8 cellular contexts compared by ENCODE assay signal in genomic region chr4:1248262-1249147, GRCh38. TPM values are rescaled to one million over a fixed set of nuclear protein-coding genes. Genes with fewer than 3 reads are reported as not detected.
DNase-seq lines count a peak whose midpoint lies in the region; ATAC-seq and TF ChIP-seq lines count a peak whose summit lies in the region.

CTBP1 (minus strand) TSS chr4:1249130; CDS start chr4:1241331, 7,799 bp downstream.

- peaks cover 40% of the 10 kb centered on the region for H3K79me2 ChIP-seq in KMS-11 (ENCODE audit: insufficient read depth, low read depth)

- no peaks in the 10 kb centered on the region for H3K9me3 ChIP-seq in stomach smooth muscle (ENCODE audit: control insufficient read depth in 2 of 2, low read length in 2 of 2)

- peak within 1 kb of the TSS; percentile 33 for H3K4me3 ChIP-seq in KMS-11 (IDR thresholded peaks at IDR 0.05; ENCODE audit: insufficient read depth, low read depth, low read length)
- H3K4me3 ChIP-seq in fibroblast of villous mesenchyme (ENCODE audit: low read depth, low read length) = peak within 1 kb of the TSS; percentile 75
- H3K4me3 ChIP-seq in stomach smooth muscle (ENCODE audit: low read length in 2 of 2) = peak within 1 kb of the TSS; percentile 80 to 84

- H3K27me3 ChIP-seq in KMS-11 (ENCODE audit: insufficient read depth, low read depth) = no peaks in the 10 kb centered on the region
- H3K27me3 ChIP-seq in stomach smooth muscle (ENCODE audit: control insufficient read depth in 1 of 2, insufficient read depth in 2 of 2, low read length in 2 of 2) = no peaks in the 10 kb centered on the region

- H4K20me1 ChIP-seq in KMS-11 (ENCODE audit: insufficient read depth) = no peaks in the 10 kb centered on the region

- ATAC-seq in GM21786 (IDR thresholded peaks at IDR 0.05; ENCODE audit: unreplicated experiment) = peak; percentile 23

- peaks cover 33% of the 10 kb centered on the region for H3K36me3 Mint-ChIP-seq in neural crest cell (ENCODE audit: low read depth)

- H3K36me3 ChIP-seq in KMS-11 (ENCODE audit: insufficient read depth) (no peaks in the 10 kb centered on the region), stomach smooth muscle (ENCODE audit: control insufficient read depth in 2 of 2, insufficient read depth in 2 of 2, low read length in 2 of 2) (peaks cover 0 to 3% of the 10 kb centered on the region in 2 donors)

- CTCF ChIA-PET in RWPE1 (lab: Yijun Ruan, JAX) = no interaction called here

- TF ChIP-seq CTCF in KMS-11 (conservative IDR thresholded peaks at IDR 0.05; ENCODE audit: low read depth, low read length) = no peak
- no peak for TF ChIP-seq CTCF in RWPE1 (conservative IDR thresholded peaks at IDR 0.05; ENCODE audit: low read depth)
- no peak for TF ChIP-seq CTCF in fibroblast of villous mesenchyme (IDR thresholded peaks at IDR 0.05; ENCODE audit: insufficient read depth, low read depth, low read length)
- TF ChIP-seq CTCF in neural crest cell (conservative IDR thresholded peaks at IDR 0.05) = no peak

- H3K4me1 ChIP-seq in KMS-11 (ENCODE audit: low read depth, poor library complexity, severe bottlenecking) = no peaks in the 10 kb centered on the region
- peaks cover 66% of the 10 kb centered on the region for H3K4me1 ChIP-seq in stomach smooth muscle (ENCODE audit: control insufficient read depth, insufficient read depth, low read length)

- H3K9ac ChIP-seq in KMS-11 (peak within 1 kb of the TSS; percentile 97), stomach smooth muscle (ENCODE audit: low read length in 2 of 2) (peak within 1 kb of the TSS; percentile 85 to 89)

- H3K4me2 ChIP-seq in KMS-11 = peak within 1 kb of the TSS; percentile 51

- POLR2A ChIA-PET in RWPE1 (lab: Yijun Ruan, JAX; ENCODE audit: low non-redundant PET) = interaction anchor here (0.6 to 1.8 kb wide), 2 partner anchors 57 to 98 kb away, joined by 3 to 7 read pairs; partner anchors contain the start of gene UVSSA

- peak within 1 kb of the TSS; percentile 73 for H2AFZ ChIP-seq in KMS-11 (ENCODE audit: low read depth)

- DNase-seq in ELF-1 (ENCODE audit: low read depth, low spot score) (peak; percentile 66), RWPE1 (ENCODE audit: low spot score) (peak; percentile 92), fibroblast of villous mesenchyme (ENCODE audit: low read depth) (peak; percentile 77), neural crest cell (ENCODE audit: low read depth, low spot score) (peak; percentile 73)
- peak; percentile 94 for DNase-seq in activated effector memory CD4-positive, alpha-beta T cell treated with anti-CD3 and anti-CD28 coated beads, Interleukin-2, amount 50 U/mL, for 16 hours

- H3K27ac ChIP-seq in KMS-11 = peak within 1 kb of the TSS; percentile 90
- peak within 1 kb of the TSS; percentile 97 for H3K27ac ChIP-seq in RWPE1
- H3K27ac ChIP-seq in stomach smooth muscle (ENCODE audit: low read length) = peak within 1 kb of the TSS; percentile 89

- no peak within 1 kb of the TSS for H3K27ac Mint-ChIP-seq in neural crest cell (ENCODE audit: unreplicated experiment)

- no peaks in the 10 kb centered on the region for H3K27me3 Mint-ChIP-seq in neural crest cell (ENCODE audit: low read depth)

- H3K4me3 Mint-ChIP-seq in neural crest cell = peak within 1 kb of the TSS; percentile 88

- peaks cover 28% of the 10 kb centered on the region for H3K4me1 Mint-ChIP-seq in neural crest cell

- peaks cover 7% of the 10 kb centered on the region for H3K9me3 Mint-ChIP-seq in neural crest cell

RNA-seq across cellular contexts. Expression of gene CTBP1, which starts in this region (rescaled TPM):
- total RNA-seq in fibroblast of villous mesenchyme (235 and 314 TPM in 2 replicates), neural crest cell (218 and 219 TPM in 2 replicates)

Comparison
In these comparisons a context has a peak if more than half of its experiments do, and no peak if none do; other contexts are left out.
1. Peak in every context shown above with its lines: DNase-seq, ATAC-seq, H3K4me3 ChIP-seq and H3K27ac ChIP-seq.